ENCODE assay signal across 1 cellular context in the genomic region with DNA sequence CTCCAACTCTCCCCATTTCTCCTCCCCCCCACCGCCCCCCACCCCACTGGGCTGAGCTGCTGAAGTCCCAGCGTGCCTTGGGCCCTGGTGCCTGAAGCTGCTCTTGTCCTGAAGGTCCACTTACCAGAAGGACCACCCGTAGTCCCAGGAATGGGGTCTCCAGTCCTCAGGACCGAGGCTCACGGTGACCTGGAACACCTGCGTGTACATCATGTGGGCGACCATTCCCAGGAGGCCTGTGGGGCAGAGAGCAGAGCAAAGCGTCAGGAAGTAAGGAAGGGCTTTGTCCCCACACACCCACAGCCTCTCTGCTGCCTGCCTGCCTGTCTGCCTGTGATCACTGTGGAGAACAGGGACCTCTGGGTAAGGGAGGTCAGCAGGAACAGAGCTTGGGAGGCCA.
TF ChIP-seq lines count a peak whose summit lies in the region.

No MANE protein-coding gene starts in this region.

TF ChIP-seq in H1, 55 proteins besides CTCF, POLR2A, EP300 and RAD21:
- TF ChIP-seq HDAC6 (IDR thresholded peaks at IDR 0.05; ENCODE audit: low read depth, low read length) = no peak
- TF ChIP-seq FOSL1 (IDR thresholded peaks at IDR 0.05; ENCODE audit: insufficient read depth, low read depth, low read length) = no peak
- TF ChIP-seq CHD2 (IDR thresholded peaks at IDR 0.05; ENCODE audit: low read length) = no peak
- no peak for TF ChIP-seq KDM4A (IDR thresholded peaks at IDR 0.05; ENCODE audit: low read depth, low read length, severe bottlenecking)
- TF ChIP-seq, protein P1, sequence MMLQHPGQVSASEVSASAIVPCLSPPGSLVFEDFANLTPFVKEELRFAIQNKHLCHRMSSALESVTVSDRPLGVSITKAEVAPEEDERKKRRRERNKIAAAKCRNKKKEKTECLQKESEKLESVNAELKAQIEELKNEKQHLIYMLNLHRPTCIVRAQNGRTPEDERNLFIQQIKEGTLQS (IDR thresholded peaks at IDR 0.05; ENCODE audit: insufficient read depth, low read depth, low read length) = no peak
- no peak for TF ChIP-seq POU5F1 (IDR thresholded peaks at IDR 0.05; ENCODE audit: low read depth, low read length)
- TF ChIP-seq CBX5 (IDR thresholded peaks at IDR 0.05; ENCODE audit: low read depth, low read length) = no peak
- no peak for TF ChIP-seq EGR1 (IDR thresholded peaks at IDR 0.05; ENCODE audit: borderline replicate concordance, low read depth, low read length)
- no peak for TF ChIP-seq GTF2F1 (IDR thresholded peaks at IDR 0.05; ENCODE audit: borderline replicate concordance, low read depth, low read length)
- TF ChIP-seq CHD1 (IDR thresholded peaks at IDR 0.05; ENCODE audit: low read depth, low read length) = no peak
- TF ChIP-seq YY1 (IDR thresholded peaks at IDR 0.05; ENCODE audit: low read depth, low read length) = no peak
- no peak for TF ChIP-seq RFX5 (IDR thresholded peaks at IDR 0.05; ENCODE audit: borderline replicate concordance, low read depth, low read length)
- TF ChIP-seq, protein P2, sequence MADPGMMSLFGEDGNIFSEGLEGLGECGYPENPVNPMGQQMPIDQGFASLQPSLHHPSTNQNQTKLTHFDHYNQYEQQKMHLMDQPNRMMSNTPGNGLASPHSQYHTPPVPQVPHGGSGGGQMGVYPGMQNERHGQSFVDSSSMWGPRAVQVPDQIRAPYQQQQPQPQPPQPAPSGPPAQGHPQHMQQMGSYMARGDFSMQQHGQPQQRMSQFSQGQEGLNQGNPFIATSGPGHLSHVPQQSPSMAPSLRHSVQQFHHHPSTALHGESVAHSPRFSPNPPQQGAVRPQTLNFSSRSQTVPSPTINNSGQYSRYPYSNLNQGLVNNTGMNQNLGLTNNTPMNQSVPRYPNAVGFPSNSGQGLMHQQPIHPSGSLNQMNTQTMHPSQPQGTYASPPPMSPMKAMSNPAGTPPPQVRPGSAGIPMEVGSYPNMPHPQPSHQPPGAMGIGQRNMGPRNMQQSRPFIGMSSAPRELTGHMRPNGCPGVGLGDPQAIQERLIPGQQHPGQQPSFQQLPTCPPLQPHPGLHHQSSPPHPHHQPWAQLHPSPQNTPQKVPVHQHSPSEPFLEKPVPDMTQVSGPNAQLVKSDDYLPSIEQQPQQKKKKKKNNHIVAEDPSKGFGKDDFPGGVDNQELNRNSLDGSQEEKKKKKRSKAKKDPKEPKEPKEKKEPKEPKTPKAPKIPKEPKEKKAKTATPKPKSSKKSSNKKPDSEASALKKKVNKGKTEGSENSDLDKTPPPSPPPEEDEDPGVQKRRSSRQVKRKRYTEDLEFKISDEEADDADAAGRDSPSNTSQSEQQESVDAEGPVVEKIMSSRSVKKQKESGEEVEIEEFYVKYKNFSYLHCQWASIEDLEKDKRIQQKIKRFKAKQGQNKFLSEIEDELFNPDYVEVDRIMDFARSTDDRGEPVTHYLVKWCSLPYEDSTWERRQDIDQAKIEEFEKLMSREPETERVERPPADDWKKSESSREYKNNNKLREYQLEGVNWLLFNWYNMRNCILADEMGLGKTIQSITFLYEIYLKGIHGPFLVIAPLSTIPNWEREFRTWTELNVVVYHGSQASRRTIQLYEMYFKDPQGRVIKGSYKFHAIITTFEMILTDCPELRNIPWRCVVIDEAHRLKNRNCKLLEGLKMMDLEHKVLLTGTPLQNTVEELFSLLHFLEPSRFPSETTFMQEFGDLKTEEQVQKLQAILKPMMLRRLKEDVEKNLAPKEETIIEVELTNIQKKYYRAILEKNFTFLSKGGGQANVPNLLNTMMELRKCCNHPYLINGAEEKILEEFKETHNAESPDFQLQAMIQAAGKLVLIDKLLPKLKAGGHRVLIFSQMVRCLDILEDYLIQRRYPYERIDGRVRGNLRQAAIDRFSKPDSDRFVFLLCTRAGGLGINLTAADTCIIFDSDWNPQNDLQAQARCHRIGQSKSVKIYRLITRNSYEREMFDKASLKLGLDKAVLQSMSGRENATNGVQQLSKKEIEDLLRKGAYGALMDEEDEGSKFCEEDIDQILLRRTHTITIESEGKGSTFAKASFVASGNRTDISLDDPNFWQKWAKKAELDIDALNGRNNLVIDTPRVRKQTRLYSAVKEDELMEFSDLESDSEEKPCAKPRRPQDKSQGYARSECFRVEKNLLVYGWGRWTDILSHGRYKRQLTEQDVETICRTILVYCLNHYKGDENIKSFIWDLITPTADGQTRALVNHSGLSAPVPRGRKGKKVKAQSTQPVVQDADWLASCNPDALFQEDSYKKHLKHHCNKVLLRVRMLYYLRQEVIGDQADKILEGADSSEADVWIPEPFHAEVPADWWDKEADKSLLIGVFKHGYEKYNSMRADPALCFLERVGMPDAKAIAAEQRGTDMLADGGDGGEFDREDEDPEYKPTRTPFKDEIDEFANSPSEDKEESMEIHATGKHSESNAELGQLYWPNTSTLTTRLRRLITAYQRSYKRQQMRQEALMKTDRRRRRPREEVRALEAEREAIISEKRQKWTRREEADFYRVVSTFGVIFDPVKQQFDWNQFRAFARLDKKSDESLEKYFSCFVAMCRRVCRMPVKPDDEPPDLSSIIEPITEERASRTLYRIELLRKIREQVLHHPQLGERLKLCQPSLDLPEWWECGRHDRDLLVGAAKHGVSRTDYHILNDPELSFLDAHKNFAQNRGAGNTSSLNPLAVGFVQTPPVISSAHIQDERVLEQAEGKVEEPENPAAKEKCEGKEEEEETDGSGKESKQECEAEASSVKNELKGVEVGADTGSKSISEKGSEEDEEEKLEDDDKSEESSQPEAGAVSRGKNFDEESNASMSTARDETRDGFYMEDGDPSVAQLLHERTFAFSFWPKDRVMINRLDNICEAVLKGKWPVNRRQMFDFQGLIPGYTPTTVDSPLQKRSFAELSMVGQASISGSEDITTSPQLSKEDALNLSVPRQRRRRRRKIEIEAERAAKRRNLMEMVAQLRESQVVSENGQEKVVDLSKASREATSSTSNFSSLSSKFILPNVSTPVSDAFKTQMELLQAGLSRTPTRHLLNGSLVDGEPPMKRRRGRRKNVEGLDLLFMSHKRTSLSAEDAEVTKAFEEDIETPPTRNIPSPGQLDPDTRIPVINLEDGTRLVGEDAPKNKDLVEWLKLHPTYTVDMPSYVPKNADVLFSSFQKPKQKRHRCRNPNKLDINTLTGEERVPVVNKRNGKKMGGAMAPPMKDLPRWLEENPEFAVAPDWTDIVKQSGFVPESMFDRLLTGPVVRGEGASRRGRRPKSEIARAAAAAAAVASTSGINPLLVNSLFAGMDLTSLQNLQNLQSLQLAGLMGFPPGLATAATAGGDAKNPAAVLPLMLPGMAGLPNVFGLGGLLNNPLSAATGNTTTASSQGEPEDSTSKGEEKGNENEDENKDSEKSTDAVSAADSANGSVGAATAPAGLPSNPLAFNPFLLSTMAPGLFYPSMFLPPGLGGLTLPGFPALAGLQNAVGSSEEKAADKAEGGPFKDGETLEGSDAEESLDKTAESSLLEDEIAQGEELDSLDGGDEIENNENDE (IDR thresholded peaks at IDR 0.05; ENCODE audit: insufficient replicate concordance, low read length) = no peak
- no peak for TF ChIP-seq JUND (IDR thresholded peaks at IDR 0.05; ENCODE audit: low read length)
- no peak for TF ChIP-seq TAF1 (IDR thresholded peaks at IDR 0.05; ENCODE audit: low read depth, low read length)
- TF ChIP-seq KDM1A (IDR thresholded peaks at IDR 0.05; ENCODE audit: borderline replicate concordance, low read length) = no peak
- no peak for TF ChIP-seq HDAC2 (IDR thresholded peaks at IDR 0.05; ENCODE audit: borderline replicate concordance in 1 of 2, low read depth in 2 of 2, low read length in 2 of 2)
- no peak for TF ChIP-seq CEBPB (IDR thresholded peaks at IDR 0.05; ENCODE audit: low read depth, low read length)
- no peak for TF ChIP-seq BRCA1 (IDR thresholded peaks at IDR 0.05; ENCODE audit: low read depth, low read length)
TF ChIP-seq in H1: peak in this region for 0.
